25 cellular contexts compared by ENCODE assay signal in the genomic region with DNA sequence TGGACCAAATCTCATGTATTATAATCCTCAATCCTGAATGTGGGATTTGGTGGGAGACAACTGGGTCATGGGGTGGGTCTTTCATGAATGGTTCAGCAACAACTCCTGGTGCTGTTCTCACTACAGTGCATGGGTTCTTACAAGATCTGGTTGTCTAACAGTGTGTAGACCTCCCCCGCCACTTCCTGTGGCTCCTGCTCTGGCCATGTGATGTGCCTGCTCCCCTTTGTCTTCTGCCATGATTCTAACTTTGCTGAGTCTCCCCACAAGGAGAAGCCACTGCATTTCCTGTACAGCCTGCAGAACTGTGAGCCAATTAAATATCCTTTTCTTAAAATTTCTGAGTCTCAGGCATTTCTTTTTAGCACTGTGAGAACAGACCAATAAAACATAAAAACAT.
"Had no signal": no experiment of that assay in that cellular context is flagged by ENCODE, and none has a peak within 500 bp of the region (broad histone marks: within the 10 kb centered on the region; RNA-seq: fewer than 3 reads in every experiment).

No MANE protein-coding gene starts in this region.

- ATAC-seq: left colon; left lung; lower lobe of right lung; natural killer cell; right lobe of liver; stimulated activated memory B cell treated with anti-CD40 and anti-IgM and Interleukin-4, amounts not matched to agents 10 μg/mL and 1 μg/mL and 100 μg/mL, for 72 hours; stimulated activated naive CD8-positive, alpha-beta T cell treated with anti-CD3 and anti-CD28 coated beads, Interleukin-15, amount 100 ng/mL, for 72 hours had no signal

- H3K4me2 ChIP-seq: neural progenitor cell, smooth muscle cell had no signal

- H3K4me3 ChIP-seq: left lung, lower lobe of right lung, neural progenitor cell, ovary, right atrium auricular region, right lobe of liver, smooth muscle cell, tibial nerve, vagina had no signal

- H3K4me1 ChIP-seq: left lung, lower lobe of right lung, neural progenitor cell, right atrium auricular region, right lobe of liver, tibial nerve, vagina had no signal

- H3K9ac ChIP-seq: neural progenitor cell had no signal

- DNase-seq: immature natural killer cell; kidney; left colon; left lung; lower lobe of right lung; mammary epithelial cell; mesenchymal stem cell; naive B cell; natural killer cell; nephron progenitor cell; ovary; right lobe of liver; stimulated activated CD4-positive, alpha-beta T cell treated with anti-CD3 and anti-CD28 coated beads, Interleukin-1b, Interleukin-23, amount 100 ng/mL, for 48 hours; stimulated activated CD4-positive, alpha-beta T cell treated with anti-CD3 and anti-CD28 coated beads, Interleukin-2, amount 100 ng/mL, for 48 hours; stimulated activated CD4-positive, alpha-beta T cell treated with anti-CD3 and anti-CD28 coated beads, Interleukin-4, amount 100 ng/mL, for 4 hours; stimulated activated CD8-positive, alpha-beta memory T cell treated with anti-CD3 and anti-CD28 coated beads, Interleukin-4, amount 100 ng/mL, for 48 hours; stimulated activated naive CD4-positive, alpha-beta T cell treated with Interleukin-2 at 50 U/mL for 16 hours; stimulated activated naive CD8-positive, alpha-beta T cell treated with anti-CD3 and anti-CD28 coated beads, Interleukin-15, amount 100 ng/mL, for 72 hours; substantia nigra had no signal

- H3K27ac ChIP-seq: left lung, lower lobe of right lung, neural progenitor cell, ovary, right atrium auricular region, right lobe of liver, tibial nerve, vagina had no signal

- H3K36me3 ChIP-seq: left lung, lower lobe of right lung, neural progenitor cell, ovary, right atrium auricular region, right lobe of liver, tibial nerve, vagina had no signal

- H3K27me3 ChIP-seq: left lung, neural progenitor cell, ovary, right atrium auricular region, right lobe of liver, tibial nerve, vagina had no signal

- H3K9me3 ChIP-seq: lower lobe of right lung, ovary, right atrium auricular region, right lobe of liver, tibial nerve, vagina had no signal
